Comparison of ENCODE assay signal across 16 cellular contexts in the genomic region with DNA sequence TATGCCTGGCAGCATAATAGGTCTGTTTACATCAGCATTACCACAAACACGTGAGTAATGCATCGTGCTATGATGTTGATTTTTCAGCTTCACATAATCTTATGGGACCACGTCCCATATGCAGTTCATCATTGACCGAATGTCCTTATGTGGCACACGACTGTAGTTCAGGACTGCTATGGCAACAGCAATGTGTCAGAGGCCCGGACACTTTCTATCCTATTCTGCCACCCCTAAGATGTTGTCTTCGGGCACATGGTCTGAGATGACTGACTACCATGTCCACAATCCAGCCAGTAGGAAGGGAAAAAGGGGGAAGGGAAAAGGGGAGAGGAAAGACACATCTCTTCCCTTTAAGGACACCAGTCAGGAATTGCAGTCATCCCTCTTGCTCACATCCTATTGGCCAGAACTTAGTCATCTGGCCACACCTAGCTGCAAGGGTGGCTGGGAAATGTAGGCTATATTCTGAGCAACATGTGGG.
DNase-seq lines count a peak whose midpoint lies in the region; FAIRE-seq and TF ChIP-seq lines count a peak whose summit lies in the region.
"Had no signal": no experiment of that assay in that cellular context is flagged by ENCODE, and none has a peak within 500 bp of the region (broad histone marks: within the 10 kb centered on the region; RNA-seq: fewer than 3 reads in every experiment).

No MANE protein-coding gene starts in this region.

- FAIRE-seq in small intestine (lab: Jason Lieb, UNC) = no peak

- WGBS in small intestine, 3 donors = 81 to 91% (median 89%) methylated on average over 7 of the region's 7 CpGs

- H3K9me3 ChIP-seq in small intestine (ENCODE audit: control insufficient read depth, low read depth) = no peaks in the 10 kb centered on the region
- no peaks in the 10 kb centered on the region for H3K9me3 ChIP-seq in right atrium auricular region
- H3K9me3 ChIP-seq: left lung had no signal

- peak; percentile 9 for DNase-seq in NCI-H82 (lab: John Stamatoyannopoulos, UW)
- DNase-seq in NCI-H82 treated with DMSO at 0.1 percent for 48 hours (lab: John Stamatoyannopoulos, UW; ENCODE audit: unreplicated experiment) = no peak
- DNase-seq in NCI-H460 (ENCODE audit: extremely low read depth, low read depth) = peak; percentile 18
- DNase-seq in fibroblast of gingiva (ENCODE audit: low read depth) = peak; percentile 77
- peak; percentile 22 for DNase-seq in small intestine
- DNase-seq in iPS-NIHi7 (ENCODE audit: extremely low spot score) = no peak
- DNase-seq in right atrium auricular region (ENCODE audit: low spot score) = no peak
- no peak for DNase-seq in midbrain (lab: John Stamatoyannopoulos, UW)
- DNase-seq: activated CD4-positive, alpha-beta T cell treated with anti-CD3 and anti-CD28 coated beads, Interleukin-2, amount 50 U/mL, for 1 hour; activated naive CD8-positive, alpha-beta T cell treated with anti-CD3 and anti-CD28 coated beads, Interleukin-2, amount 50 U/mL, for 24 hours; activated T-cell treated with anti-CD3 and anti-CD28 coated beads, Interleukin-2, amount 50 U/mL, for 1 hour; head of caudate nucleus; left lung; naive thymus-derived CD8-positive, alpha-beta T cell; NCI-H1048; T1000 had no signal

- no peaks in the 10 kb centered on the region for H3K4me1 ChIP-seq in small intestine (ENCODE audit: control insufficient read depth in 2 of 2, insufficient read depth in 1 of 2, low read depth in 1 of 2, low read length in 1 of 2)
- no peaks in the 10 kb centered on the region for H3K4me1 ChIP-seq in right atrium auricular region

- TF ChIP-seq CTCF in right atrium auricular region (IDR thresholded peaks at IDR 0.05) = no peak

- H3K36me3 ChIP-seq in small intestine (ENCODE audit: control insufficient read depth in 2 of 2, insufficient read depth in 2 of 2, low read length in 2 of 2) = no peaks in the 10 kb centered on the region
- no peaks in the 10 kb centered on the region for H3K36me3 ChIP-seq in right atrium auricular region
- H3K36me3 ChIP-seq: left lung had no signal

- H3K27me3 ChIP-seq in small intestine (ENCODE audit: control insufficient read depth in 2 of 2, insufficient read depth in 2 of 2, low read length in 2 of 2) (no peaks in the 10 kb centered on the region), right atrium auricular region (no peaks in the 10 kb centered on the region)
- H3K27me3 ChIP-seq: left lung had no signal

- H3K4me3 ChIP-seq in small intestine (ENCODE audit: low read depth in 1 of 2, low read length in 2 of 2) (no peak overlapping the region), right atrium auricular region (no peak overlapping the region)
- H3K4me3 ChIP-seq: left lung had no signal

- no peak overlapping the region for H3K27ac ChIP-seq in small intestine (ENCODE audit: low read depth in 1 of 2, low read length in 1 of 2)
- no peak overlapping the region for H3K27ac ChIP-seq in right atrium auricular region
- H3K27ac ChIP-seq: left lung had no signal

Comparison
In these comparisons a context has a peak if more than half of its experiments do, and no peak if none do; other contexts are left out.
1. DNase-seq: peak in NCI-H82 (single experiment), NCI-H460 (single experiment), fibroblast of gingiva (single experiment) and small intestine (single experiment); none in NCI-H82 treated with DMSO at 0.1 percent for 48 hours (single experiment), iPS-NIHi7 (single experiment), right atrium auricular region (single experiment) and midbrain (single experiment).